31 cellular contexts compared by ENCODE assay signal in genomic region chr1:156647351-156647750, GRCh38. TPM values are rescaled to one million over a fixed set of nuclear protein-coding genes. Genes with fewer than 3 reads are reported as not detected.
"Had no signal": no experiment of that assay in that cellular context is flagged by ENCODE, and none has a peak within 500 bp of the region (broad histone marks: within the 10 kb centered on the region; RNA-seq: fewer than 3 reads in every experiment).

No MANE protein-coding gene starts in this region.

- DNase-seq: activated CD4-positive, alpha-beta T cell treated with anti-CD3 and anti-CD28 coated beads, Interleukin-2, amount 10 ng/mL, durations not matched to agents 24 days and 14 days; activated CD4-positive, alpha-beta T cell treated with anti-CD3 and anti-CD28 coated beads, Interleukin-2, amount 50 U/mL, for 4 hours; activated CD8-positive, alpha-beta T cell treated with anti-CD3 and anti-CD28 coated beads for 36 hours; activated effector memory CD4-positive, alpha-beta T cell treated with anti-CD3 and anti-CD28 coated beads, Interleukin-2, amount 50 U/mL, for 16 hours; activated naive CD4-positive, alpha-beta T cell; activated naive CD4-positive, alpha-beta T cell treated with anti-CD3 and anti-CD28 coated beads, Interleukin-2, amount 50 U/mL, for 16 hours; activated T-cell treated with anti-CD3 and anti-CD28 coated beads, Interleukin-2, amount 50 U/mL, for 1 hour; activated T-cell treated with anti-CD3 and anti-CD28 coated beads, Interleukin-2, amount 50 U/mL, for 72 hours; adrenal gland; body of pancreas; MM.1S; MV-4-11; NCI-H1092; NCI-H1436 treated with DMSO at 0.1 percent for 48 hours; NCI-H1694 treated with DMSO at 0.1 percent for 48 hours; NCI-H2029; NCI-H345; NCI-H524 treated with DMSO at 0.1 percent for 48 hours; SHP77 treated with DMSO at 0.1 percent for 48 hours; SK-N-SH had no signal

- H3K36me3 ChIP-seq: adrenal gland, breast epithelium, SJSA1 had no signal

- H3K9ac ChIP-seq: KMS-11, SK-N-SH had no signal

- ATAC-seq: activated CD8-positive, alpha-beta T cell treated with anti-CD3 and anti-CD28 coated beads for 36 hours; activated T-cell treated with anti-CD3 and anti-CD28 coated beads, Interleukin-2, amount 50 U/mL, for 72 hours; activated T-helper 17 cell treated with anti-CD3 and anti-CD28 coated beads, Interleukin-2, amount 50 U/mL, for 72 hours; body of pancreas; Panc1 had no signal

- H3K9me3 ChIP-seq: adrenal gland, body of pancreas, breast epithelium, SJSA1, SK-N-SH had no signal

- FAIRE-seq: astrocyte, TTC549 had no signal

- H3K4me3 ChIP-seq: adrenal gland, body of pancreas, breast epithelium, SJSA1 had no signal

- H3K27ac ChIP-seq: adrenal gland, body of pancreas, breast epithelium, KMS-11, SJSA1 had no signal

- H3K4me1 ChIP-seq: breast epithelium, SJSA1 had no signal

- H3K4me2 ChIP-seq: KMS-11, SK-N-SH had no signal

RNA-seq across cellular contexts. Expression of gene BCAN, which starts 5.4 kb away (rescaled TPM):
- total RNA-seq: activated CD4-positive, alpha-beta T cell treated with anti-CD3 and anti-CD28 coated beads, Interleukin-2, amount 10 ng/mL, durations not matched to agents 24 days and 14 days; activated CD8-positive, alpha-beta memory T cell treated with anti-CD3 and anti-CD28 coated beads for 36 hours; activated CD8-positive, alpha-beta T cell treated with anti-CD3 and anti-CD28 coated beads for 36 hours; activated T-helper 17 cell treated with anti-CD3 and anti-CD28 coated beads, Interleukin-2, amount 50 U/mL, for 72 hours; LHCN-M2; SJSA1 had no signal

RNA-seq across cellular contexts. Expression of gene HAPLN2, which starts 28.1 kb away (rescaled TPM):
- total RNA-seq: activated CD4-positive, alpha-beta T cell treated with anti-CD3 and anti-CD28 coated beads, Interleukin-2, amount 10 ng/mL, durations not matched to agents 24 days and 14 days; activated CD8-positive, alpha-beta memory T cell treated with anti-CD3 and anti-CD28 coated beads for 36 hours; activated CD8-positive, alpha-beta T cell treated with anti-CD3 and anti-CD28 coated beads for 36 hours; astrocyte; body of pancreas; breast epithelium; LHCN-M2; NCI-H460; RPMI7951; SJSA1 had no signal

RNA-seq across cellular contexts. Expression of gene NES, which starts 29.9 kb away (rescaled TPM):
- total RNA-seq: activated CD8-positive, alpha-beta memory T cell treated with anti-CD3 and anti-CD28 coated beads for 36 hours; activated CD8-positive, alpha-beta T cell treated with anti-CD3 and anti-CD28 coated beads for 36 hours had no signal
